Comparison of ENCODE assay signal across 28 cellular contexts in genomic region chr14:47154276-47154797, GRCh38.
"Had no signal": no experiment of that assay in that cellular context is flagged by ENCODE, and none has a peak within 500 bp of the region (broad histone marks: within the 10 kb centered on the region; RNA-seq: fewer than 3 reads in every experiment).

No MANE protein-coding gene starts in this region.

- H3K27ac ChIP-seq: colonic mucosa, epithelial cell of prostate, esophagus squamous epithelium, heart right ventricle, left ventricle myocardium inferior, lower lobe of right lung had no signal

- H3K4me1 ChIP-seq: colonic mucosa, esophagus squamous epithelium, heart right ventricle, left ventricle myocardium inferior, lower lobe of right lung had no signal

- H3K36me3 Mint-ChIP-seq: mesothelial cell of epicardium had no signal

- H3K9me3 ChIP-seq: colonic mucosa, esophagus squamous epithelium, left ventricle myocardium inferior, lower lobe of right lung, mucosa of descending colon had no signal

- H3K27me3 ChIP-seq: colonic mucosa, esophagus squamous epithelium, heart right ventricle had no signal

- H3K9me3 Mint-ChIP-seq: endodermal cell had no signal

- H3K36me3 ChIP-seq: colonic mucosa, esophagus squamous epithelium, heart right ventricle, left ventricle myocardium inferior, lower lobe of right lung had no signal

- H3K27ac Mint-ChIP-seq: dendritic cell treated with granulocyte-macrophage colony-stimulating factor and Interleukin-4, amounts not matched to agents 40 ng/mL and 50 ng/mL, for 4 days; effector memory CD8-positive, alpha-beta T cell; endodermal cell; immature natural killer cell; mesothelial cell of epicardium had no signal

- H3K4me3 Mint-ChIP-seq: dendritic cell treated with granulocyte-macrophage colony-stimulating factor and Interleukin-4, amounts not matched to agents 40 ng/mL and 50 ng/mL, for 4 days; effector memory CD8-positive, alpha-beta T cell; endodermal cell; immature natural killer cell; mesothelial cell of epicardium had no signal

- H3K27me3 Mint-ChIP-seq: dendritic cell treated with granulocyte-macrophage colony-stimulating factor and Interleukin-4, amounts not matched to agents 40 ng/mL and 50 ng/mL, for 4 days; effector memory CD8-positive, alpha-beta T cell had no signal

- DNase-seq: cerebellar nuclear complex; colonic mucosa; cortex of kidney; effector CD8-positive, alpha-beta T cell; effector memory CD8-positive, alpha-beta T cell; endodermal cell; erythroblast; esophagus squamous epithelium; foreskin fibroblast; foreskin melanocyte; glutamatergic neuron; head of caudate nucleus; heart right ventricle; hippocampal formation; immature natural killer cell; islet precursor cell; kidney; kidney glomerular epithelial cell; left colon; left ventricle myocardium inferior; lower lobe of right lung; mesenchymal stem cell had no signal

- H3K4me3 ChIP-seq: colonic mucosa, esophagus squamous epithelium, heart right ventricle, left ventricle myocardium inferior, lower lobe of right lung, mucosa of descending colon had no signal

- H3K4me1 Mint-ChIP-seq: endodermal cell, immature natural killer cell had no signal

- ATAC-seq: effector memory CD8-positive, alpha-beta T cell; esophagus mucosa; heart right ventricle; left colon; left lobe of liver; mucosa of descending colon had no signal
